19 cellular contexts compared by ENCODE assay signal in genomic region chr1:184559117-184559713, GRCh38.
"Had no signal": no experiment of that assay in that cellular context is flagged by ENCODE, and none has a peak within 500 bp of the region (broad histone marks: within the 10 kb centered on the region; RNA-seq: fewer than 3 reads in every experiment).

No MANE protein-coding gene starts in this region.

- H3K27me3 Mint-ChIP-seq: stimulated activated memory B cell treated with anti-CD40 and anti-IgM and Interleukin-4, amounts not matched to agents 10 μg/mL and 1 μg/mL and 100 μg/mL, for 72 hours had no signal

- DNase-seq: activated CD4-positive, alpha-beta T cell treated with anti-CD3 and anti-CD28 coated beads for 4 hours; activated CD8-positive, alpha-beta T cell treated with anti-CD3 and anti-CD28 coated beads for 36 hours; activated naive CD4-positive, alpha-beta T cell treated with anti-CD3 and anti-CD28 coated beads for 36 hours; activated T-cell treated with anti-CD3 and anti-CD28 coated beads, Interleukin-2, amount 50 U/mL, for 1 hour; cerebellar nuclear complex; cortex of kidney; heart left ventricle; kidney glomerular epithelial cell; nucleus accumbens; retina; spleen; stimulated activated CD4-positive, alpha-beta T cell treated with anti-CD3 and anti-CD28 coated beads, Interleukin-4, amount 100 ng/mL, for 4 hours; thyroid gland had no signal

- H3K4me3 ChIP-seq: gastroesophageal sphincter, heart left ventricle, spleen, thyroid gland had no signal

- H3K27me3 ChIP-seq: gastroesophageal sphincter, heart left ventricle, spleen, thyroid gland had no signal

- H3K9me3 ChIP-seq: gastroesophageal sphincter, heart left ventricle, thyroid gland had no signal

- H3K27ac Mint-ChIP-seq: activated CD8-positive, alpha-beta T cell treated with anti-CD3 and anti-CD28 coated beads for 36 hours; activated naive CD4-positive, alpha-beta T cell treated with anti-CD3 and anti-CD28 coated beads for 36 hours; activated T-helper 2 cell treated with anti-CD3 and anti-CD28 coated beads, Interferon-gamma antibody, Interleukin-2, Interleukin-4, amounts not matched to agents 10 μg/mL and 5 μg/mL and 100 μg/mL, durations not matched to agents 14 hours and 24 hours and 36 hours; nephron; stimulated activated memory B cell treated with anti-CD40 and anti-IgM and Interleukin-4, amounts not matched to agents 10 μg/mL and 1 μg/mL and 100 μg/mL, for 72 hours; T-helper 2 cell treated with Interferon-gamma antibody and Interleukin-4, amounts not matched to agents 5 μg/mL and 100 μg/mL, for 36 hours; WTC11 had no signal

- H3K36me3 Mint-ChIP-seq: stimulated activated memory B cell treated with anti-CD40 and anti-IgM and Interleukin-4, amounts not matched to agents 10 μg/mL and 1 μg/mL and 100 μg/mL, for 72 hours; WTC11 had no signal

- H3K27ac ChIP-seq: gastroesophageal sphincter, spleen, thyroid gland had no signal

- ATAC-seq: activated CD8-positive, alpha-beta T cell treated with anti-CD3 and anti-CD28 coated beads for 36 hours; gastroesophageal sphincter; heart left ventricle; stimulated activated memory B cell treated with anti-CD40 and anti-IgM and Interleukin-4, amounts not matched to agents 10 μg/mL and 1 μg/mL and 100 μg/mL, for 72 hours; WTC11 had no signal

- H3K4me1 Mint-ChIP-seq: stimulated activated memory B cell treated with anti-CD40 and anti-IgM and Interleukin-4, amounts not matched to agents 10 μg/mL and 1 μg/mL and 100 μg/mL, for 72 hours had no signal

- H3K4me3 Mint-ChIP-seq: activated CD8-positive, alpha-beta T cell treated with anti-CD3 and anti-CD28 coated beads for 36 hours; activated naive CD4-positive, alpha-beta T cell treated with anti-CD3 and anti-CD28 coated beads for 36 hours; nephron; stimulated activated memory B cell treated with anti-CD40 and anti-IgM and Interleukin-4, amounts not matched to agents 10 μg/mL and 1 μg/mL and 100 μg/mL, for 72 hours; T-helper 2 cell treated with Interferon-gamma antibody and Interleukin-4, amounts not matched to agents 5 μg/mL and 100 μg/mL, for 36 hours; WTC11 had no signal

- H3K9me3 Mint-ChIP-seq: activated CD8-positive, alpha-beta T cell treated with anti-CD3 and anti-CD28 coated beads for 36 hours; activated naive CD4-positive, alpha-beta T cell treated with anti-CD3 and anti-CD28 coated beads for 36 hours; activated T-helper 2 cell treated with anti-CD3 and anti-CD28 coated beads, Interferon-gamma antibody, Interleukin-2, Interleukin-4, amounts not matched to agents 10 μg/mL and 5 μg/mL and 100 μg/mL, durations not matched to agents 14 hours and 24 hours and 36 hours; T-helper 2 cell treated with Interferon-gamma antibody and Interleukin-4, amounts not matched to agents 5 μg/mL and 100 μg/mL, for 36 hours; WTC11 had no signal

- H3K36me3 ChIP-seq: gastroesophageal sphincter, heart left ventricle, spleen, thyroid gland had no signal
